Comparison of ENCODE assay signal across 13 cellular contexts in the genomic region with DNA sequence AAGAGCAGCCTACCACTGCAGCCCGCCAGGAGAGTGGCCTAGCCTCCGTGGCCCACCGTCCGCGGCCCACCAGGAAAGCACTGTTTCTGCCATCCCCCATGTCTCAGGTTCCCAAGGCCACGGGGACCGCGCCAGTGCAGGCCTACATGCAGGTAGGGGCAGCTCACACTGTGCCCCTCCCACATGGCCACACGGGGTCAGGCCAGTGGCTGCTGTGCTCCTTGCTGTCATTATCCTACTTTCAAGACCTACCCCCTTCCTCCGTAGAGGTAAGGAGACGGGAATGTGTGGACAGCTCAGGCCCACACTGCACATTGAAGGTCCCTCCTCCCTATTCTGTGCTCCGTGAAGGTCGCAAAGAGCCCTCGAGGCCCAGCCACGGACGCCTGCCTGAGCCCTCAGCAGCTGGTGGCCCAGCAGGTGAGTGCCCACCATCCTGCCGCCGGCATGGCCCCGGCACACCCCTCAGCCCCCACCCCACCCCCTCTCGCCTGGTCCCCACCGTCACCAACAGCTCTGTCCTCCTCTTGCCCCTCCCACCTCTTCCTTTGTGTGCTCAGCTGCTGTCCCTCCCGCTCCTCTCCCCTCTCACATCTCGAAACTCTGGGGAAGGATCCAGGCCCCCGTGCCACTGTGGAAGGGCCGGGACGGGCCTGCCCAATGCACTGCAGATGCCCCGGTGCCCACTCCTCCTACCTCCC. TPM values are rescaled to one million over a fixed set of nuclear protein-coding genes. Genes with fewer than 3 reads are reported as not detected.
DNase-seq lines count a peak whose midpoint lies in the region; ATAC-seq lines count a peak whose summit lies in the region.
"Had no signal": no experiment of that assay in that cellular context is flagged by ENCODE, and none has a peak within 500 bp of the region (broad histone marks: within the 10 kb centered on the region; RNA-seq: fewer than 3 reads in every experiment).

No MANE protein-coding gene starts in this region.

- H3K4me3 Mint-ChIP-seq in stimulated activated naive CD8-positive, alpha-beta T cell treated with anti-CD3 and anti-CD28 coated beads, Interleukin-15, amount 100 ng/mL, for 72 hours, result no peak overlapping the region
- H3K4me3 Mint-ChIP-seq in CD8-positive, alpha-beta memory T cell, result no peak overlapping the region
- H3K4me3 Mint-ChIP-seq in activated naive CD8-positive, alpha-beta T cell treated with anti-CD3 and anti-CD28 coated beads for 36 hours, result no peak overlapping the region
- H3K4me3 Mint-ChIP-seq: activated CD4-positive, alpha-beta memory T cell treated with anti-CD3 and anti-CD28 coated beads, Interleukin-2, amount 10 ng/mL, durations not matched to agents 7 days and 5 days; natural killer cell treated with Interleukin-12 subunit alpha and Interleukin-12 subunit beta and Interleukin-15 and Interleukin-18, amount 100 ng/mL, for 72 hours had no signal

- CTCF ChIA-PET in CD8-positive, alpha-beta memory T cell (lab: Charles Lee), result no interaction called here

- DNase-seq in stimulated activated naive CD8-positive, alpha-beta T cell treated with anti-CD3 and anti-CD28 coated beads, Interleukin-15, amount 100 ng/mL, for 72 hours, result no peak
- no peak for DNase-seq in stimulated activated naive CD8-positive, alpha-beta T cell treated with anti-CD3 and anti-CD28 coated beads, Interleukin-15, Interleukin-2, amounts not matched to agents 100 U/mL and 50 U/mL, for 24 hours
- DNase-seq in NCI-H748 (lab: John Stamatoyannopoulos, UW; ENCODE audit: unreplicated experiment) (peak; percentile 88), iPS-NIHi7 (ENCODE audit: extremely low spot score) (peak; percentile 31), HUDEP-2 (lab: John Stamatoyannopoulos, UW; ENCODE audit: unreplicated experiment in 76 of 76) (no peak)
- DNase-seq in CD8-positive, alpha-beta memory T cell, result no peak
- DNase-seq in activated naive CD8-positive, alpha-beta T cell treated with anti-CD3 and anti-CD28 coated beads for 36 hours, result no peak
- DNase-seq: activated CD4-positive, alpha-beta memory T cell treated with anti-CD3 and anti-CD28 coated beads, Interleukin-2, amount 10 ng/mL, durations not matched to agents 7 days and 5 days; NK-92 treated with Interleukin-12 subunit alpha and Interleukin-12 subunit beta, amount 100 ng/mL, for 24 hours; T-helper 2 cell had no signal

- no peak overlapping the region for H3K27ac Mint-ChIP-seq in stimulated activated naive CD8-positive, alpha-beta T cell treated with anti-CD3 and anti-CD28 coated beads, Interleukin-15, amount 100 ng/mL, for 72 hours
- H3K27ac Mint-ChIP-seq in CD8-positive, alpha-beta memory T cell, result peak overlapping the region in 1 of 8 donors; percentile 74
- H3K27ac Mint-ChIP-seq in activated naive CD8-positive, alpha-beta T cell treated with anti-CD3 and anti-CD28 coated beads for 36 hours, result no peak overlapping the region
- H3K27ac Mint-ChIP-seq: activated CD4-positive, alpha-beta memory T cell treated with anti-CD3 and anti-CD28 coated beads, Interleukin-2, amount 10 ng/mL, durations not matched to agents 7 days and 5 days; activated naive CD4-positive, alpha-beta T cell treated with anti-CD3 and anti-CD28 coated beads, Interleukin-2, amount 50 U/mL, for 72 hours; natural killer cell treated with Interleukin-12 subunit alpha and Interleukin-12 subunit beta and Interleukin-15 and Interleukin-18, amount 100 ng/mL, for 72 hours had no signal

- H3K9me3 Mint-ChIP-seq in stimulated activated naive CD8-positive, alpha-beta T cell treated with anti-CD3 and anti-CD28 coated beads, Interleukin-15, amount 100 ng/mL, for 72 hours, result peaks cover 0 to 7% of the 10 kb centered on the region in 2 donors
- H3K9me3 Mint-ChIP-seq in CD8-positive, alpha-beta memory T cell, result peaks cover 0 to 3% (median 0%) of the 10 kb centered on the region in 5 donors
- H3K9me3 Mint-ChIP-seq in activated naive CD8-positive, alpha-beta T cell treated with anti-CD3 and anti-CD28 coated beads for 36 hours, result no peaks in the 10 kb centered on the region
- H3K9me3 Mint-ChIP-seq: natural killer cell treated with Interleukin-12 subunit alpha and Interleukin-12 subunit beta and Interleukin-15 and Interleukin-18, amount 100 ng/mL, for 72 hours had no signal

- no peaks in the 10 kb centered on the region for H3K27me3 ChIP-seq in CD8-positive, alpha-beta memory T cell (ENCODE audit: insufficient read depth, low read length, poor library complexity, severe bottlenecking)

- H3K4me1 ChIP-seq in CD8-positive, alpha-beta memory T cell (ENCODE audit: insufficient read depth, low read length), result no peaks in the 10 kb centered on the region

- POLR2A ChIA-PET in CD8-positive, alpha-beta memory T cell (lab: Charles Lee), result no interaction called here

- no peaks in the 10 kb centered on the region for H3K27me3 Mint-ChIP-seq in stimulated activated naive CD8-positive, alpha-beta T cell treated with anti-CD3 and anti-CD28 coated beads, Interleukin-15, amount 100 ng/mL, for 72 hours
- peaks cover 0 to 1% of the 10 kb centered on the region in 2 donors for H3K27me3 Mint-ChIP-seq in CD8-positive, alpha-beta memory T cell
- H3K27me3 Mint-ChIP-seq in activated naive CD8-positive, alpha-beta T cell treated with anti-CD3 and anti-CD28 coated beads for 36 hours, result no peaks in the 10 kb centered on the region
- H3K27me3 Mint-ChIP-seq: activated CD4-positive, alpha-beta memory T cell treated with anti-CD3 and anti-CD28 coated beads, Interleukin-2, amount 10 ng/mL, durations not matched to agents 7 days and 5 days; natural killer cell treated with Interleukin-12 subunit alpha and Interleukin-12 subunit beta and Interleukin-15 and Interleukin-18, amount 100 ng/mL, for 72 hours had no signal

- ATAC-seq in stimulated activated naive CD8-positive, alpha-beta T cell treated with anti-CD3 and anti-CD28 coated beads, Interleukin-15, amount 100 ng/mL, for 72 hours, result peak; percentile 53
- ATAC-seq in stimulated activated naive CD8-positive, alpha-beta T cell treated with anti-CD3 and anti-CD28 coated beads, Interleukin-15, Interleukin-2, amounts not matched to agents 100 U/mL and 50 U/mL, for 24 hours, result no peak
- no peak for ATAC-seq in HG03565 (IDR thresholded peaks at IDR 0.05; ENCODE audit: unreplicated experiment)

- H3K36me3 ChIP-seq in CD8-positive, alpha-beta memory T cell (ENCODE audit: insufficient read depth, low read length), result peaks cover 4% of the 10 kb centered on the region

- H3K9me3 ChIP-seq in CD8-positive, alpha-beta memory T cell (ENCODE audit: low read length), result no peaks in the 10 kb centered on the region

- H3K27ac ChIP-seq in CD8-positive, alpha-beta memory T cell (ENCODE audit: low read depth, low read length), result no peak overlapping the region

- H3K36me3 Mint-ChIP-seq in CD8-positive, alpha-beta memory T cell, result peaks cover 2 to 17% (median 4%) of the 10 kb centered on the region in 3 donors
- peaks cover 11% of the 10 kb centered on the region for H3K36me3 Mint-ChIP-seq in activated naive CD8-positive, alpha-beta T cell treated with anti-CD3 and anti-CD28 coated beads for 36 hours
- H3K36me3 Mint-ChIP-seq: natural killer cell treated with Interleukin-12 subunit alpha and Interleukin-12 subunit beta and Interleukin-15 and Interleukin-18, amount 100 ng/mL, for 72 hours had no signal

- H3K4me1 Mint-ChIP-seq in stimulated activated naive CD8-positive, alpha-beta T cell treated with anti-CD3 and anti-CD28 coated beads, Interleukin-15, amount 100 ng/mL, for 72 hours, result no peaks in the 10 kb centered on the region
- H3K4me1 Mint-ChIP-seq in CD8-positive, alpha-beta memory T cell, result no peaks in the 10 kb centered on the region
- H3K4me1 Mint-ChIP-seq in activated naive CD8-positive, alpha-beta T cell treated with anti-CD3 and anti-CD28 coated beads for 36 hours, result no peaks in the 10 kb centered on the region
- H3K4me1 Mint-ChIP-seq: activated CD4-positive, alpha-beta memory T cell treated with anti-CD3 and anti-CD28 coated beads, Interleukin-2, amount 10 ng/mL, durations not matched to agents 7 days and 5 days had no signal

- no peak overlapping the region for H3K4me3 ChIP-seq in CD8-positive, alpha-beta memory T cell (ENCODE audit: low read length)

RNA-seq across cellular contexts. Expression of a gene that starts 10.0 kb away (rescaled TPM):
- 10 to 100 TPM; 35.2 to 36.4 TPM for total RNA-seq in CD8-positive, alpha-beta memory T cell
- 14.1 TPM for polyA plus RNA-seq in CD8-positive, alpha-beta memory T cell
- 10 to 100 TPM; 32.4 to 34.8 TPM for total RNA-seq in activated naive CD8-positive, alpha-beta T cell treated with anti-CD3 and anti-CD28 coated beads for 36 hours

RNA-seq across cellular contexts. Expression of a gene that starts 10.2 kb away (rescaled TPM):
- 10 to 100 TPM; 55.7 to 56.0 TPM for total RNA-seq in CD8-positive, alpha-beta memory T cell
- 25.1 TPM for polyA plus RNA-seq in CD8-positive, alpha-beta memory T cell
- total RNA-seq in activated naive CD8-positive, alpha-beta T cell treated with anti-CD3 and anti-CD28 coated beads for 36 hours, result 10 to 100 TPM; 54.2 to 59.2 TPM

Comparison
In these comparisons a context has a peak if more than half of its experiments do, and no peak if none do; other contexts are left out.
1. DNase-seq: peak in NCI-H748 (single experiment) and iPS-NIHi7 (single experiment); none in stimulated activated naive CD8-positive, alpha-beta T cell treated with anti-CD3 and anti-CD28 coated beads, Interleukin-15, amount 100 ng/mL, for 72 hours (0 of 2), stimulated activated naive CD8-positive, alpha-beta T cell treated with anti-CD3 and anti-CD28 coated beads, Interleukin-15, Interleukin-2, amounts not matched to agents 100 U/mL and 50 U/mL, for 24 hours (single experiment), CD8-positive, alpha-beta memory T cell (0 of 5), activated naive CD8-positive, alpha-beta T cell treated with anti-CD3 and anti-CD28 coated beads for 36 hours (single experiment) and HUDEP-2 (0 of 76).